11 cellular contexts compared by ENCODE assay signal in genomic region chr14:75513911-75514672, GRCh38. TPM values are rescaled to one million over a fixed set of nuclear protein-coding genes. Genes with fewer than 3 reads are reported as not detected.
DNase-seq lines count a peak whose midpoint lies in the region; ATAC-seq and TF ChIP-seq lines count a peak whose summit lies in the region.
"Had no signal": no experiment of that assay in that cellular context is flagged by ENCODE, and none has a peak within 500 bp of the region (broad histone marks: within the 10 kb centered on the region; RNA-seq: fewer than 3 reads in every experiment).

No MANE protein-coding gene starts in this region.

- peak overlapping the region; percentile 36 for H3K27ac Mint-ChIP-seq in activated naive CD4-positive, alpha-beta T cell treated with anti-CD3 and anti-CD28 coated beads for 36 hours
- H3K27ac Mint-ChIP-seq: activated naive CD4-positive, alpha-beta T cell treated with anti-CD3 and anti-CD28 coated beads, Interleukin-2, amount 50 U/mL, for 24 hours had no signal

- TF ChIP-seq POLR2A in vagina (IDR thresholded peaks at IDR 0.05), result no peak

- DNase-seq in activated naive CD4-positive, alpha-beta T cell treated with anti-CD3 and anti-CD28 coated beads for 36 hours, result no peak
- no peak for DNase-seq in activated naive CD4-positive, alpha-beta T cell (lab: John Stamatoyannopoulos, UW)
- DNase-seq in activated CD4-positive, CD25-positive, alpha-beta regulatory T cell treated with anti-CD3 and anti-CD28 coated beads, Interleukin-2, amount 50 U/mL, for 72 hours, result peak; percentile 52
- DNase-seq in vagina (ENCODE audit: extremely low spot score in 2 of 2) (no peak), NCI-H1417 (lab: John Stamatoyannopoulos, UW) (no peak), NK-92 (lab: John Stamatoyannopoulos, UW; ENCODE audit: unreplicated experiment) (no peak), KG1 (lab: John Stamatoyannopoulos, UW) (no peak)
- DNase-seq: testis had no signal

- ATAC-seq in HG02884 (IDR thresholded peaks at IDR 0.05; ENCODE audit: unreplicated experiment), result peak; percentile 50

- H3K36me3 ChIP-seq in vagina, result no peaks in the 10 kb centered on the region

- no peaks in the 10 kb centered on the region for H3K27me3 Mint-ChIP-seq in activated naive CD4-positive, alpha-beta T cell treated with anti-CD3 and anti-CD28 coated beads for 36 hours (ENCODE audit: low read depth)
- H3K27me3 Mint-ChIP-seq: activated naive CD4-positive, alpha-beta T cell treated with anti-CD3 and anti-CD28 coated beads, Interleukin-2, amount 50 U/mL, for 24 hours had no signal

- peaks cover 13% of the 10 kb centered on the region for H3K4me1 ChIP-seq in vagina
- H3K4me1 ChIP-seq: testis had no signal

- H3K4me1 Mint-ChIP-seq in activated naive CD4-positive, alpha-beta T cell treated with anti-CD3 and anti-CD28 coated beads for 36 hours (ENCODE audit: low read depth), result peaks cover 61% of the 10 kb centered on the region

- H3K36me3 Mint-ChIP-seq in activated naive CD4-positive, alpha-beta T cell treated with anti-CD3 and anti-CD28 coated beads for 36 hours (ENCODE audit: low read depth), result peaks cover 11% of the 10 kb centered on the region

- no peaks in the 10 kb centered on the region for H3K27me3 ChIP-seq in vagina
- H3K27me3 ChIP-seq: testis had no signal

- peak overlapping the region; percentile 66 for H3K27ac ChIP-seq in vagina
- H3K27ac ChIP-seq: testis had no signal

- TF ChIP-seq CTCF in vagina (IDR thresholded peaks at IDR 0.05), result no peak

- no peak overlapping the region for H3K4me3 Mint-ChIP-seq in activated naive CD4-positive, alpha-beta T cell treated with anti-CD3 and anti-CD28 coated beads for 36 hours

- H3K9me3 ChIP-seq in vagina, result no peaks in the 10 kb centered on the region
- H3K9me3 ChIP-seq: testis had no signal

- CTCF ChIA-PET in activated naive CD4-positive, alpha-beta T cell treated with anti-CD3 and anti-CD28 coated beads for 36 hours (lab: Charles Lee), result interaction anchor here (0.6 to 3.9 kb wide), 9 partner anchors 13 to 470 kb away, joined by 3 to 23 read pairs (median 3); no protein-coding TSS in a partner anchor

- H3K4me3 ChIP-seq in vagina, result no peak overlapping the region

- peaks cover 21% of the 10 kb centered on the region for H3K9me3 Mint-ChIP-seq in activated naive CD4-positive, alpha-beta T cell treated with anti-CD3 and anti-CD28 coated beads for 36 hours

- intact Hi-C loops in activated naive CD4-positive, alpha-beta T cell treated with anti-CD3 and anti-CD28 coated beads for 36 hours (cut with micrococcal nuclease), result no loop called here
- intact Hi-C loops in vagina (cut with DNase I), result no loop called here

RNA-seq across cellular contexts. Expression of gene BATF, which starts 8.2 kb away (rescaled TPM):
- 100 to 1,000 TPM; 178 to 179 TPM for total RNA-seq in activated naive CD4-positive, alpha-beta T cell treated with anti-CD3 and anti-CD28 coated beads for 36 hours
- 12.0 TPM for total RNA-seq in vagina
- total RNA-seq: MCF 10A had no signal

Comparison
In these comparisons a context has a peak if more than half of its experiments do, and no peak if none do; other contexts are left out.
1. RNA of gene BATF, which starts 8.2 kb away (total RNA-seq): 178 to 179 TPM in activated naive CD4-positive, alpha-beta T cell treated with anti-CD3 and anti-CD28 coated beads for 36 hours; 12.0 TPM in vagina (single experiment); every median in the first group is over 10 times any median in the second.